ENCODE assay signal across 43 cellular contexts in genomic region chr14:22660654-22661053, GRCh38. TPM values are rescaled to one million over a fixed set of nuclear protein-coding genes. Genes with fewer than 3 reads are reported as not detected.
"Had no signal": no experiment of that assay in that cellular context is flagged by ENCODE, and none has a peak within 500 bp of the region (broad histone marks: within the 10 kb centered on the region; RNA-seq: fewer than 3 reads in every experiment).

No MANE protein-coding gene starts in this region.

- H3K27ac ChIP-seq: adrenal gland, ascending aorta, body of pancreas, brain microvascular endothelial cell, breast epithelium, cardiac muscle cell had no signal

- H3K36me3 ChIP-seq: adrenal gland, ascending aorta, brain microvascular endothelial cell, breast epithelium, cardiac muscle cell had no signal

- H3K27ac Mint-ChIP-seq: activated naive CD4-positive, alpha-beta T cell treated with anti-CD3 and anti-CD28 coated beads for 36 hours; activated naive CD4-positive, alpha-beta T cell treated with anti-CD3 and anti-CD28 coated beads, Interleukin-2, amount 10 ng/mL, durations not matched to agents 7 days and 5 days; activated naive CD4-positive, alpha-beta T cell treated with anti-CD3 and anti-CD28 coated beads, Interleukin-2, amount 50 U/mL, for 24 hours; activated naive CD4-positive, alpha-beta T cell treated with anti-CD3 and anti-CD28 coated beads, Interleukin-2, amount 50 U/mL, for 72 hours; activated naive CD8-positive, alpha-beta T cell treated with anti-CD3 and anti-CD28 coated beads for 36 hours; activated naive CD8-positive, alpha-beta T cell treated with anti-CD3 and anti-CD28 coated beads, Interleukin-2, amount 10 ng/mL, durations not matched to agents 7 days and 5 days; activated naive CD8-positive, alpha-beta T cell treated with anti-CD3 and anti-CD28 coated beads, Interleukin-2, amount 50 U/mL, for 24 hours; activated T-cell treated with anti-CD3 and anti-CD28 coated beads, Interleukin-2, amount 50 U/mL, for 24 hours; activated T-cell treated with anti-CD3 and anti-CD28 coated beads, Interleukin-2, amount 50 U/mL, for 72 hours; activated T-helper 1 cell treated with anti-CD3 and anti-CD28 coated beads, Interleukin-12 subunit alpha, Interleukin-12 subunit beta, Interleukin-2, Interleukin-4 antibody, amounts not matched to agents 30 ng/mL and 10 ng/mL and 1 ng/mL, durations not matched to agents 14 hours and 24 hours and 36 hours; activated T-helper 17 cell treated with anti-CD3 and anti-CD28 coated beads, Interleukin-2, amount 50 U/mL, for 72 hours; activated T-helper 2 cell treated with anti-CD3 and anti-CD28 coated beads, Interferon-gamma antibody, Interleukin-2, Interleukin-4, amounts not matched to agents 10 μg/mL and 5 μg/mL and 100 μg/mL, durations not matched to agents 14 hours and 24 hours and 36 hours; brain had no signal

- H3K27me3 Mint-ChIP-seq: activated naive CD4-positive, alpha-beta T cell treated with anti-CD3 and anti-CD28 coated beads, Interleukin-2, amount 50 U/mL, for 24 hours; activated naive CD8-positive, alpha-beta T cell; activated naive CD8-positive, alpha-beta T cell treated with anti-CD3 and anti-CD28 coated beads, Interleukin-2, amount 50 U/mL, for 24 hours; activated T-cell treated with anti-CD3 and anti-CD28 coated beads, Interleukin-2, amount 50 U/mL, for 24 hours; activated T-helper 17 cell treated with anti-CD3 and anti-CD28 coated beads, Interleukin-2, amount 50 U/mL, for 72 hours; central memory CD8-positive, alpha-beta T cell had no signal

- ATAC-seq: activated naive CD4-positive, alpha-beta T cell treated with anti-CD3 and anti-CD28 coated beads, Interleukin-2, amount 50 U/mL, for 72 hours; activated naive CD8-positive, alpha-beta T cell treated with anti-CD3 and anti-CD28 coated beads, Interleukin-2, amount 50 U/mL, for 24 hours; activated T-cell treated with anti-CD3 and anti-CD28 coated beads, Interleukin-2, amount 50 U/mL, for 4 hours; activated T-cell treated with anti-CD3 and anti-CD28 coated beads, Interleukin-2, amount 50 U/mL, for 72 hours; activated T-helper 17 cell treated with anti-CD3 and anti-CD28 coated beads, Interleukin-2, amount 50 U/mL, for 72 hours; body of pancreas had no signal

- H3K4me3 Mint-ChIP-seq: activated naive CD4-positive, alpha-beta T cell treated with anti-CD3 and anti-CD28 coated beads for 36 hours; activated naive CD4-positive, alpha-beta T cell treated with anti-CD3 and anti-CD28 coated beads, Interleukin-2, amount 10 ng/mL, durations not matched to agents 7 days and 5 days; activated naive CD4-positive, alpha-beta T cell treated with anti-CD3 and anti-CD28 coated beads, Interleukin-2, amount 50 U/mL, for 24 hours; activated naive CD8-positive, alpha-beta T cell; activated naive CD8-positive, alpha-beta T cell treated with anti-CD3 and anti-CD28 coated beads for 36 hours; activated naive CD8-positive, alpha-beta T cell treated with anti-CD3 and anti-CD28 coated beads, Interleukin-2, amount 10 ng/mL, durations not matched to agents 7 days and 5 days; activated naive CD8-positive, alpha-beta T cell treated with anti-CD3 and anti-CD28 coated beads, Interleukin-2, amount 50 U/mL, for 24 hours; activated T-cell treated with anti-CD3 and anti-CD28 coated beads, Interleukin-2, amount 50 U/mL, for 24 hours; activated T-cell treated with anti-CD3 and anti-CD28 coated beads, Interleukin-2, amount 50 U/mL, for 4 hours; activated T-cell treated with anti-CD3 and anti-CD28 coated beads, Interleukin-2, amount 50 U/mL, for 72 hours; activated T-helper 1 cell treated with anti-CD3 and anti-CD28 coated beads, Interleukin-12 subunit alpha, Interleukin-12 subunit beta, Interleukin-2, Interleukin-4 antibody, amounts not matched to agents 30 ng/mL and 10 ng/mL and 1 ng/mL, durations not matched to agents 14 hours and 24 hours and 36 hours; activated T-helper 17 cell treated with anti-CD3 and anti-CD28 coated beads, Interleukin-2, amount 50 U/mL, for 72 hours; brain; central memory CD8-positive, alpha-beta T cell had no signal

- H3K4me3 ChIP-seq: adrenal gland, ascending aorta, body of pancreas, breast epithelium, cardiac muscle cell had no signal

- H3K36me3 Mint-ChIP-seq: activated naive CD4-positive, alpha-beta T cell treated with anti-CD3 and anti-CD28 coated beads, Interleukin-2, amount 10 ng/mL, durations not matched to agents 7 days and 5 days; activated naive CD4-positive, alpha-beta T cell treated with anti-CD3 and anti-CD28 coated beads, Interleukin-2, amount 50 U/mL, for 24 hours; activated naive CD4-positive, alpha-beta T cell treated with anti-CD3 and anti-CD28 coated beads, Interleukin-2, amount 50 U/mL, for 72 hours; activated naive CD8-positive, alpha-beta T cell; activated naive CD8-positive, alpha-beta T cell treated with anti-CD3 and anti-CD28 coated beads for 36 hours; activated naive CD8-positive, alpha-beta T cell treated with anti-CD3 and anti-CD28 coated beads, Interleukin-2, amount 10 ng/mL, durations not matched to agents 7 days and 5 days; brain had no signal

- H3K9me3 ChIP-seq: adrenal gland, ascending aorta, body of pancreas, breast epithelium had no signal

- H3K4me1 ChIP-seq: adrenal gland, ascending aorta, body of pancreas, breast epithelium had no signal

- DNase-seq: activated effector memory CD4-positive, alpha-beta T cell treated with anti-CD3 and anti-CD28 coated beads, Interleukin-2, amount 50 U/mL, for 16 hours; activated effector memory CD4-positive, alpha-beta T cell treated with Interleukin-2 at 50 U/mL for 16 hours; activated gamma-delta T cell; activated gamma-delta T cell treated with Interleukin-2 at 50 U/mL for 16 hours; activated naive CD4-positive, alpha-beta T cell; activated naive CD4-positive, alpha-beta T cell treated with anti-CD3 and anti-CD28 coated beads for 36 hours; activated naive CD4-positive, alpha-beta T cell treated with anti-CD3 and anti-CD28 coated beads, Interleukin-2, amount 10 ng/mL, durations not matched to agents 7 days and 5 days; activated naive CD4-positive, alpha-beta T cell treated with anti-CD3 and anti-CD28 coated beads, Interleukin-2, amount 50 U/mL, for 16 hours; activated naive CD4-positive, alpha-beta T cell treated with Interleukin-2 at 50 U/mL for 16 hours; activated naive CD8-positive, alpha-beta T cell treated with anti-CD3 and anti-CD28 coated beads for 36 hours; activated naive CD8-positive, alpha-beta T cell treated with anti-CD3 and anti-CD28 coated beads, Interleukin-2, amount 10 ng/mL, durations not matched to agents 7 days and 5 days; activated naive CD8-positive, alpha-beta T cell treated with anti-CD3 and anti-CD28 coated beads, Interleukin-2, amount 50 U/mL, for 24 hours; activated T-cell treated with anti-CD3 and anti-CD28 coated beads, Interleukin-2, amount 50 U/mL, for 24 hours; activated T-cell treated with anti-CD3 and anti-CD28 coated beads, Interleukin-2, amount 50 U/mL, for 4 hours; activated T-cell treated with anti-CD3 and anti-CD28 coated beads, Interleukin-2, amount 50 U/mL, for 48 hours; activated T-cell treated with anti-CD3 and anti-CD28 coated beads, Interleukin-2, amount 50 U/mL, for 72 hours; adrenal gland; amniotic stem cell; amygdala; anterior cingulate cortex; aorta; body of pancreas; brain microvascular endothelial cell; caudate nucleus; central memory CD4-positive, alpha-beta T cell; cerebellar nuclear complex had no signal

- H3K9me3 Mint-ChIP-seq: activated naive CD4-positive, alpha-beta T cell treated with anti-CD3 and anti-CD28 coated beads for 36 hours; activated naive CD4-positive, alpha-beta T cell treated with anti-CD3 and anti-CD28 coated beads, Interleukin-2, amount 10 ng/mL, durations not matched to agents 7 days and 5 days; activated naive CD4-positive, alpha-beta T cell treated with anti-CD3 and anti-CD28 coated beads, Interleukin-2, amount 50 U/mL, for 24 hours; activated naive CD4-positive, alpha-beta T cell treated with anti-CD3 and anti-CD28 coated beads, Interleukin-2, amount 50 U/mL, for 72 hours; activated naive CD8-positive, alpha-beta T cell treated with anti-CD3 and anti-CD28 coated beads for 36 hours; activated naive CD8-positive, alpha-beta T cell treated with anti-CD3 and anti-CD28 coated beads, Interleukin-2, amount 10 ng/mL, durations not matched to agents 7 days and 5 days; activated naive CD8-positive, alpha-beta T cell treated with anti-CD3 and anti-CD28 coated beads, Interleukin-2, amount 50 U/mL, for 24 hours; activated T-cell treated with anti-CD3 and anti-CD28 coated beads, Interleukin-2, amount 50 U/mL, for 24 hours; activated T-cell treated with anti-CD3 and anti-CD28 coated beads, Interleukin-2, amount 50 U/mL, for 4 hours; activated T-cell treated with anti-CD3 and anti-CD28 coated beads, Interleukin-2, amount 50 U/mL, for 72 hours; activated T-helper 1 cell treated with anti-CD3 and anti-CD28 coated beads, Interleukin-12 subunit alpha, Interleukin-12 subunit beta, Interleukin-2, Interleukin-4 antibody, amounts not matched to agents 30 ng/mL and 10 ng/mL and 1 ng/mL, durations not matched to agents 14 hours and 24 hours and 36 hours; activated T-helper 17 cell treated with anti-CD3 and anti-CD28 coated beads, Interleukin-2, amount 50 U/mL, for 72 hours; activated T-helper 2 cell treated with anti-CD3 and anti-CD28 coated beads, Interferon-gamma antibody, Interleukin-2, Interleukin-4, amounts not matched to agents 10 μg/mL and 5 μg/mL and 100 μg/mL, durations not matched to agents 14 hours and 24 hours and 36 hours; brain; central memory CD8-positive, alpha-beta T cell had no signal

- H3K27me3 ChIP-seq: adrenal gland, ascending aorta, body of pancreas, brain microvascular endothelial cell, breast epithelium, cardiac muscle cell had no signal

- FAIRE-seq: astrocyte, bronchial epithelial cell had no signal

- H3K4me1 Mint-ChIP-seq: activated naive CD4-positive, alpha-beta T cell treated with anti-CD3 and anti-CD28 coated beads, Interleukin-2, amount 10 ng/mL, durations not matched to agents 7 days and 5 days; activated naive CD4-positive, alpha-beta T cell treated with anti-CD3 and anti-CD28 coated beads, Interleukin-2, amount 50 U/mL, for 24 hours; activated naive CD8-positive, alpha-beta T cell treated with anti-CD3 and anti-CD28 coated beads for 36 hours; activated naive CD8-positive, alpha-beta T cell treated with anti-CD3 and anti-CD28 coated beads, Interleukin-2, amount 50 U/mL, for 24 hours; activated T-helper 17 cell treated with anti-CD3 and anti-CD28 coated beads, Interleukin-2, amount 50 U/mL, for 72 hours; central memory CD8-positive, alpha-beta T cell had no signal

RNA-seq across cellular contexts. Expression of gene OR6J1, which starts 16.5 kb away (rescaled TPM):
- total RNA-seq: activated naive CD4-positive, alpha-beta T cell treated with anti-CD3 and anti-CD28 coated beads for 36 hours; activated naive CD4-positive, alpha-beta T cell treated with anti-CD3 and anti-CD28 coated beads, Interleukin-2, amount 50 U/mL, for 72 hours; activated naive CD8-positive, alpha-beta T cell treated with anti-CD3 and anti-CD28 coated beads for 36 hours; activated naive CD8-positive, alpha-beta T cell treated with anti-CD3 and anti-CD28 coated beads, Interleukin-2, amount 10 ng/mL, durations not matched to agents 7 days and 5 days; activated T-cell treated with anti-CD3 and anti-CD28 coated beads, Interleukin-2, amount 50 U/mL, for 4 hours; activated T-cell treated with anti-CD3 and anti-CD28 coated beads, Interleukin-2, amount 50 U/mL, for 72 hours; activated T-helper 1 cell treated with anti-CD3 and anti-CD28 coated beads, Interleukin-12 subunit alpha, Interleukin-12 subunit beta, Interleukin-2, Interleukin-4 antibody, amounts not matched to agents 30 ng/mL and 10 ng/mL and 1 ng/mL, durations not matched to agents 14 hours and 24 hours and 36 hours; activated T-helper 17 cell treated with anti-CD3 and anti-CD28 coated beads, Interleukin-2, amount 50 U/mL, for 72 hours; activated T-helper 2 cell treated with anti-CD3 and anti-CD28 coated beads, Interferon-gamma antibody, Interleukin-2, Interleukin-4, amounts not matched to agents 10 μg/mL and 5 μg/mL and 100 μg/mL, durations not matched to agents 14 hours and 24 hours and 36 hours; adrenal gland; aorta; ascending aorta; astrocyte; body of pancreas; breast epithelium; bronchial epithelial cell; cardiac muscle cell; cardiac septum; cerebellum; chondrocyte had no signal
- polyA plus RNA-seq: adipose tissue, adrenal gland, aorta, cardiac muscle cell had no signal
